ENCODE assay signal across 8 cellular contexts in the genomic region with DNA sequence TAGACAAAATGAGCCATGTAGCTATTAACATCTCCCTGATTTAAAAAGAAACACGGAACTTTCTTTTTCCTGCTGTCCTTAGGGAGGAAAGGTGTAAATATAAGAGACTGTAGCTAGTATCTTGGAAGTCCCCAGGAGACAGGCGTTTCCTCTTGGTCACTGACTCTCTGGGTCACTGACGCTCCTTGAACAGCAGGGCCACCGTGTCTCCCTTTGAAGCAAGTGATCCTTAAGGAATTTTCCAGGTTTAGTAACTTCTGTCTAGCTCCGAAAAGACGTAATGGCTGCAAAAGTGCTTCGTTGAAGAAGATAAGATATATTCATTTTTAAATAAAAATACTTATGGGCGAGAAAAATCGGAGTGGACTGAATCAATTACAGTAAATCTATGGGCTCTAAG. TPM values are rescaled to one million over a fixed set of nuclear protein-coding genes. Genes with fewer than 3 reads are reported as not detected.
A peak's percentile ranks its signal among the peaks of the same experiment; 100 is the strongest.
DNase-seq lines count a peak whose midpoint lies in the region; ATAC-seq and TF ChIP-seq lines count a peak whose summit lies in the region.

No MANE protein-coding gene starts in this region.

- H4K20me1 ChIP-seq in DND-41 (ENCODE audit: insufficient read depth, low read length) (peaks cover 30% of the 10 kb centered on the region), OCI-LY1 (ENCODE audit: insufficient read depth, low read length) (no peaks in the 10 kb centered on the region)

- peak overlapping the region; percentile 92 for H3K9ac ChIP-seq in DND-41 (ENCODE audit: low read depth, low read length)
- peak overlapping the region; percentile 90 for H3K9ac ChIP-seq in OCI-LY1 (ENCODE audit: low read length)
- H3K9ac ChIP-seq in endocrine pancreas (ENCODE audit: control insufficient read depth, insufficient read depth, low read length), result peak overlapping the region; percentile 74

- H3F3A ChIP-seq in OCI-LY1 (ENCODE audit: insufficient read depth, low read length), result no peaks in the 10 kb centered on the region

- no peaks in the 10 kb centered on the region for H3K9me2 ChIP-seq in OCI-LY1 (ENCODE audit: low read depth, low read length)

- intact Hi-C loops in aorta (cut with DNase I), result loop anchor here in 1 of 2 donors (5.0 kb wide), 1 partner anchor 142 kb away; no protein-coding TSS in a partner anchor

- H3K4me3 ChIP-seq in DND-41 (ENCODE audit: low read depth in 1 of 2, low read length in 2 of 2) (peak overlapping the region; percentile 54 to 96), OCI-LY1 (ENCODE audit: low read depth, low read length, poor library complexity, severe bottlenecking) (peak overlapping the region; percentile 92), endocrine pancreas (ENCODE audit: control insufficient read depth, insufficient read depth, low read length) (peak overlapping the region; percentile 81), neutrophil (ENCODE audit: low read depth in 1 of 2, low read length in 1 of 2) (peak overlapping the region; percentile 84 to 96), aorta (ENCODE audit: low read length in 2 of 2) (no peak overlapping the region)

- H3K27me3 ChIP-seq in DND-41 (ENCODE audit: insufficient read depth, low read length, poor library complexity), result no peaks in the 10 kb centered on the region
- no peaks in the 10 kb centered on the region for H3K27me3 ChIP-seq in OCI-LY1 (ENCODE audit: insufficient read depth, low read length)
- no peaks in the 10 kb centered on the region for H3K27me3 ChIP-seq in endocrine pancreas (ENCODE audit: control insufficient read depth, insufficient read depth, low read length)
- no peaks in the 10 kb centered on the region for H3K27me3 ChIP-seq in neutrophil
- H3K27me3 ChIP-seq in aorta (ENCODE audit: control insufficient read depth in 1 of 2, insufficient read depth in 2 of 2, low read length in 1 of 2), result no peaks in the 10 kb centered on the region

- peak overlapping the region; percentile 97 for H3K27ac ChIP-seq in DND-41 (ENCODE audit: low read length)
- no peak overlapping the region for H3K27ac ChIP-seq in OCI-LY1 (ENCODE audit: low read depth, low read length, poor library complexity, severe bottlenecking)
- peak overlapping the region; percentile 95 for H3K27ac ChIP-seq in neutrophil
- peak overlapping the region in 1 of 2 donors; percentile 41 for H3K27ac ChIP-seq in aorta (ENCODE audit: low read depth in 1 of 2, low read length in 2 of 2)

- H3K79me2 ChIP-seq in DND-41 (ENCODE audit: insufficient read depth, low read length) (peaks cover 47% of the 10 kb centered on the region), OCI-LY1 (ENCODE audit: insufficient read depth, low read length) (peaks cover 40% of the 10 kb centered on the region)

- no peak for DNase-seq in DND-41
- no peak for DNase-seq in activated gamma-delta T cell (lab: John Stamatoyannopoulos, UW)
- DNase-seq in stimulated activated CD4-positive, alpha-beta T cell treated with anti-CD3 and anti-CD28 coated beads, Interleukin-1b, Interleukin-23, amount 100 ng/mL, for 48 hours, result no peak
- DNase-seq in aorta, result no peak

- H3K4me2 ChIP-seq in DND-41 (ENCODE audit: insufficient read depth, low read length) (peak overlapping the region; percentile 81), OCI-LY1 (ENCODE audit: low read length) (peak overlapping the region; percentile 97)

- TF ChIP-seq CTCF in DND-41 (IDR thresholded peaks at IDR 0.05; ENCODE audit: borderline replicate concordance, extremely low read depth, low read length, poor library complexity, severe bottlenecking), result no peak
- no peak for TF ChIP-seq CTCF in OCI-LY1 (IDR thresholded peaks at IDR 0.05; ENCODE audit: low read length)
- TF ChIP-seq CTCF in neutrophil (IDR thresholded peaks at IDR 0.05), result no peak

- H3K36me3 ChIP-seq in DND-41 (ENCODE audit: insufficient read depth, low read length) (peaks cover 21% of the 10 kb centered on the region), OCI-LY1 (ENCODE audit: insufficient read depth, low read length) (peaks cover 22% of the 10 kb centered on the region; the same call in 1 of the 2 replicates), endocrine pancreas (ENCODE audit: control insufficient read depth, insufficient read depth, low read length) (no peaks in the 10 kb centered on the region), neutrophil (no peaks in the 10 kb centered on the region), aorta (ENCODE audit: control insufficient read depth in 1 of 2, insufficient read depth in 2 of 2, low read length in 1 of 2) (no peaks in the 10 kb centered on the region)

- H2AFZ ChIP-seq in DND-41 (ENCODE audit: low read depth, low read length) (peak overlapping the region; percentile 97), OCI-LY1 (ENCODE audit: low read length) (peak overlapping the region; percentile 60; the same call in 1 of the 2 replicates)

- no peaks in the 10 kb centered on the region for H3K9me3 ChIP-seq in DND-41 (ENCODE audit: insufficient read depth, low read length, severe bottlenecking)
- H3K9me3 ChIP-seq in OCI-LY1 (ENCODE audit: low read length), result no peaks in the 10 kb centered on the region
- H3K9me3 ChIP-seq in endocrine pancreas (ENCODE audit: control insufficient read depth, low read length), result no peaks in the 10 kb centered on the region
- H3K9me3 ChIP-seq in neutrophil, result no peaks in the 10 kb centered on the region
- H3K9me3 ChIP-seq in aorta (ENCODE audit: control insufficient read depth, low read length), result no peaks in the 10 kb centered on the region

- H3K4me1 ChIP-seq in DND-41 (ENCODE audit: insufficient read depth, low read length) (peaks cover 37% of the 10 kb centered on the region), OCI-LY1 (ENCODE audit: insufficient read depth, low read length, severe bottlenecking) (peaks cover 36% of the 10 kb centered on the region), endocrine pancreas (ENCODE audit: control insufficient read depth, insufficient read depth, low read length) (peaks cover 12% of the 10 kb centered on the region), neutrophil (ENCODE audit: control insufficient read depth in 1 of 2, insufficient read depth in 1 of 2, low read depth in 1 of 2, low read length in 1 of 2) (peaks cover 32 to 33% of the 10 kb centered on the region in 2 experiments), aorta (ENCODE audit: control insufficient read depth in 1 of 2, insufficient read depth in 2 of 2, low read length in 2 of 2) (peaks cover 1 to 11% of the 10 kb centered on the region in 2 donors)

- 4 to 5% methylated on average over 9 of the region's 9 CpGs for WGBS in aorta, 2 donors

- ATAC-seq in DND-41 (ENCODE audit: insufficient read depth, low read depth) (no peak), aorta (ENCODE audit: low FRiP score) (no peak), GM19324 (IDR thresholded peaks at IDR 0.05; ENCODE audit: low FRiP score, unreplicated experiment) (no peak)

RNA-seq across cellular contexts. Expression of a gene that starts 0.7 kb away (rescaled TPM):
- 100 to 1,000 TPM; 117 to 118 TPM for total RNA-seq in aorta
- 100 to 1,000 TPM; 164 to 191 TPM for polyA plus RNA-seq in aorta

RNA-seq across cellular contexts. Expression of a gene that starts 20.8 kb away (rescaled TPM):
- total RNA-seq in aorta, result under 1 TPM; 0.68 to 0.99 TPM
- polyA plus RNA-seq in aorta, result under 1 TPM; 0.18 to 0.63 TPM

RNA-seq across cellular contexts. Expression of a gene that starts 53.4 kb away (rescaled TPM):
- total RNA-seq in aorta, result 10 to 100 TPM; 34.0 to 35.8 TPM
- polyA plus RNA-seq in aorta, result 10 to 100 TPM; 26.9 to 56.5 TPM

Comparison
In these comparisons a context has a peak if more than half of its experiments do, and no peak if none do; other contexts are left out.
1. H3K4me3 ChIP-seq: peak in DND-41 (2 of 2), OCI-LY1 (single experiment), endocrine pancreas (single experiment) and neutrophil (2 of 2); none in aorta (0 of 2).
2. Peak in every context shown above with its lines, with median percentiles within 50 percentile points of each other: H3K9ac ChIP-seq.